In the genomic region with DNA sequence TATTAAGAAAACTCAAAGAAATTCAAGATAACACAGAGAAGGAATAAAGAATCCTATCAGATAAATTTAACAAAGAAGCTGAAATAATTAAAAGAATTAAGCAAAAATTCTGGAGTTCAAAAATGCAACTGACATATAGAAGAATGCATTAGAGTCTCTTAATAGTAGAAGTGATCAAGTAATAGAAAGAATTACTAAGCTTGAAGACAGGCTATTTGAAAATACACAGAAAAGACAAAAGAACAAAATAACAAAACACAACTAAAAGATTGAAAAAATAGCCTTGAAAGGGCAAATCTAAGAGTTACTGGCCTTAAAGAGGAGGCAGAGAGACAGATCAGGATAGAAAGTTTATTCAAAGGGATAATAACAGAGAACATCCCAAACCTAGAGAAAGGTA, we compare ENCODE assay signal across 27 cellular contexts.
"Had no signal": no experiment of that assay in that cellular context is flagged by ENCODE, and none has a peak within 500 bp of the region (broad histone marks: within the 10 kb centered on the region; RNA-seq: fewer than 3 reads in every experiment).

No MANE protein-coding gene starts in this region.

- FAIRE-seq: kidney had no signal

- H3K9me3 ChIP-seq: ovary, testis, vagina had no signal

- H2AFZ ChIP-seq: hepatocyte had no signal

- H3K27me3 Mint-ChIP-seq: memory B cell; progenitor cell of endocrine pancreas; stimulated activated memory B cell treated with anti-CD40 and anti-IgM and Interleukin-4, amounts not matched to agents 10 μg/mL and 1 μg/mL and 100 μg/mL, for 72 hours; stimulated activated naive CD8-positive, alpha-beta T cell treated with anti-CD3 and anti-CD28 coated beads, Interleukin-15, Interleukin-2, amounts not matched to agents 100 ng/mL and 50 ng/mL, for 24 hours had no signal

- H3K27ac Mint-ChIP-seq: memory B cell; mesothelial cell of epicardium; progenitor cell of endocrine pancreas; stimulated activated memory B cell treated with anti-CD40 and anti-IgM and Interleukin-4, amounts not matched to agents 10 μg/mL and 1 μg/mL and 100 μg/mL, for 72 hours; stimulated activated naive CD8-positive, alpha-beta T cell treated with anti-CD3 and anti-CD28 coated beads, Interleukin-15, Interleukin-2, amounts not matched to agents 100 ng/mL and 50 ng/mL, for 24 hours had no signal

- H3K4me1 Mint-ChIP-seq: mesothelial cell of epicardium, neural crest cell had no signal

- H3K27me3 ChIP-seq: foreskin keratinocyte, hepatocyte, ovary, spleen, testis, tibial nerve, upper lobe of right lung, vagina had no signal

- H3K4me2 ChIP-seq: hepatocyte had no signal

- H3K4me3 ChIP-seq: coronary artery, hepatocyte, left ventricle myocardium inferior, lower lobe of right lung, ovary, spleen, testis, tibial nerve, upper lobe of right lung, vagina had no signal

- H3K27ac ChIP-seq: coronary artery, foreskin keratinocyte, lower lobe of right lung, ovary, spleen, testis, tibial nerve, upper lobe of right lung, vagina had no signal

- DNase-seq: effector memory CD4-positive, alpha-beta T cell; foreskin keratinocyte; head of caudate nucleus; kidney; left cardiac atrium; lower lobe of right lung; natural killer cell; ovary; retina; spleen; stimulated activated CD4-positive, alpha-beta T cell treated with anti-CD3 and anti-CD28 coated beads, Interleukin-15, amount 100 ng/mL, for 24 hours; stimulated activated CD4-positive, alpha-beta T cell treated with anti-CD3 and anti-CD28 coated beads, Interleukin-1b, Interleukin-23, amount 100 ng/mL, for 48 hours; stimulated activated CD4-positive, alpha-beta T cell treated with anti-CD3 and anti-CD28 coated beads, Interleukin-4, amount 100 ng/mL, for 24 hours; testis; upper lobe of right lung had no signal

- H3K4me1 ChIP-seq: foreskin keratinocyte, testis, upper lobe of right lung had no signal

- ATAC-seq: natural killer cell; sciatic nerve; stimulated activated memory B cell treated with anti-CD40 and anti-IgM and Interleukin-4, amounts not matched to agents 10 μg/mL and 1 μg/mL and 100 μg/mL, for 72 hours; upper lobe of right lung had no signal

- H3K36me3 ChIP-seq: left ventricle myocardium inferior, ovary, vagina had no signal

- H3K4me3 Mint-ChIP-seq: memory B cell; mesothelial cell of epicardium; natural killer cell; neural crest cell; stimulated activated memory B cell treated with anti-CD40 and anti-IgM and Interleukin-4, amounts not matched to agents 10 μg/mL and 1 μg/mL and 100 μg/mL, for 72 hours; stimulated activated naive CD8-positive, alpha-beta T cell treated with anti-CD3 and anti-CD28 coated beads, Interleukin-15, Interleukin-2, amounts not matched to agents 100 ng/mL and 50 ng/mL, for 24 hours had no signal
